Comparison of ENCODE assay signal across 8 cellular contexts in genomic region chr14:91980157-91980556, GRCh38. TPM values are rescaled to one million over a fixed set of nuclear protein-coding genes. Genes with fewer than 3 reads are reported as not detected.
DNase-seq lines count a peak whose midpoint lies in the region; ATAC-seq, FAIRE-seq and TF ChIP-seq lines count a peak whose summit lies in the region.

No MANE protein-coding gene starts in this region.

- H3K27me3 Mint-ChIP-seq in naive thymus-derived CD8-positive, alpha-beta T cell, result no peaks in the 10 kb centered on the region

- TF ChIP-seq CTCF in right atrium auricular region (IDR thresholded peaks at IDR 0.05), result no peak
- TF ChIP-seq CTCF in GM12878 (IDR thresholded peaks at IDR 0.05 in 2 of 3, conservative IDR thresholded peaks at IDR 0.05 in 1 of 3; ENCODE audit: control insufficient read depth in 2 of 3, extremely low read depth in 1 of 3, insufficient read depth in 1 of 3, low read depth in 3 of 3, low read length in 3 of 3), result no peak
- TF ChIP-seq CTCF in retinal pigment epithelial cell (conservative IDR thresholded peaks at IDR 0.05; ENCODE audit: low read depth, low read length), result no peak
- no peak for TF ChIP-seq CTCF in ovary (IDR thresholded peaks at IDR 0.05)

- TF ChIP-seq EP300 in GM12878 (IDR thresholded peaks at IDR 0.05; ENCODE audit: borderline replicate concordance in 1 of 2, control insufficient read depth in 1 of 2, low read depth in 2 of 2, low read length in 2 of 2), result peak in 1 of 2 experiments; percentile 55; a peak in 1 of 4 replicates
- no peak for TF ChIP-seq EP300 in ovary (IDR thresholded peaks at IDR 0.05)

- no peak overlapping the region for H3K4me3 Mint-ChIP-seq in naive thymus-derived CD8-positive, alpha-beta T cell

- H3K27ac ChIP-seq in right atrium auricular region (no peak overlapping the region), GM12878 (ENCODE audit: control insufficient read depth, insufficient read depth) (no peak overlapping the region), ovary (no peak overlapping the region)

- SMC1A ChIA-PET in GM12878 (lab: Charles Lee; ENCODE audit: uncharacterized antibody, unreplicated experiment), result no interaction called here

- ATAC-seq in left ventricle myocardium superior (peak; percentile 35), HG03469 (IDR thresholded peaks at IDR 0.05; ENCODE audit: unreplicated experiment) (peak; percentile 84), GM12878 (peak; percentile 81)
- no peak for ATAC-seq in naive thymus-derived CD8-positive, alpha-beta T cell

- H4K20me1 ChIP-seq in GM12878 (ENCODE audit: control insufficient read depth, insufficient read depth), result no peaks in the 10 kb centered on the region

- no peaks in the 10 kb centered on the region for H3K79me2 ChIP-seq in GM12878 (ENCODE audit: control insufficient read depth, insufficient read depth, low read length)

- H3K9me3 ChIP-seq in right atrium auricular region, result no peaks in the 10 kb centered on the region
- H3K9me3 ChIP-seq in GM12878 (replicated peaks; ENCODE audit: control insufficient read depth, insufficient read depth, low read length), result no peaks in the 10 kb centered on the region
- H3K9me3 ChIP-seq in ovary, result no peaks in the 10 kb centered on the region

- in situ Hi-C loops in GM12878 (cut with MboI), result no loop called here

- H3K9me3 Mint-ChIP-seq in naive thymus-derived CD8-positive, alpha-beta T cell, result no peaks in the 10 kb centered on the region

- H3K4me3 ChIP-seq in right atrium auricular region, result no peak overlapping the region
- no peak overlapping the region for H3K4me3 ChIP-seq in GM12878
- H3K4me3 ChIP-seq in retinal pigment epithelial cell (ENCODE audit: low read length), result no peak overlapping the region
- H3K4me3 ChIP-seq in ovary, result no peak overlapping the region

- H3K4me1 ChIP-seq in right atrium auricular region (peaks cover 0 to 10% of the 10 kb centered on the region in 2 donors), GM12878 (ENCODE audit: control insufficient read depth, insufficient read depth, low read length) (no peaks in the 10 kb centered on the region), ovary (ENCODE audit: insufficient read depth) (no peaks in the 10 kb centered on the region)

- peaks cover 8 to 80% (median 31%) of the 10 kb centered on the region in 3 donors for H3K36me3 Mint-ChIP-seq in naive thymus-derived CD8-positive, alpha-beta T cell

- BruUV-seq in GM12878 (replicated peaks; lab: Mats Ljungman, UMichigan), result no TSS peak

- peak; percentile 65 for FAIRE-seq in GM12878 (lab: Jason Lieb, UNC)

- no peak overlapping the region for H3K4me2 ChIP-seq in GM12878 (ENCODE audit: control insufficient read depth, insufficient read depth)

- intact Hi-C loops in left ventricle myocardium superior (cut with micrococcal nuclease), result no loop called here
- intact Hi-C loops in GM12878 (cut with micrococcal nuclease; ENCODE audit: unreplicated experiment), result no loop called here
- intact Hi-C loops in ovary (cut with DNase I), result no loop called here

- CTCF ChIA-PET in GM12878 (lab: Yijun Ruan, JAX), result interaction anchor here (1.1 kb wide), 1 partner anchor 15 kb away, joined by 3 read pairs; no protein-coding TSS in a partner anchor

- TF ChIP-seq POLR2A in GM12878 (IDR thresholded peaks at IDR 0.05; ENCODE audit: low read depth, low read length) (no peak), ovary (IDR thresholded peaks at IDR 0.05) (no peak)

- peaks cover 6 to 12% (median 8%) of the 10 kb centered on the region in 4 donors for H3K4me1 Mint-ChIP-seq in naive thymus-derived CD8-positive, alpha-beta T cell

- no peak for TF ChIP-seq RAD21 in GM12878 (IDR thresholded peaks at IDR 0.05; ENCODE audit: insufficient read depth, low read depth, low read length)

- RAD21 ChIA-PET in GM12878 (lab: Charles Lee; ENCODE audit: unreplicated experiment), result no interaction called here

- POLR2A ChIA-PET in GM12878 (lab: Charles Lee), result no interaction called here
- POLR2A ChIA-PET in naive thymus-derived CD8-positive, alpha-beta T cell (lab: Charles Lee), result no interaction called here

- H3K27me3 ChIP-seq in right atrium auricular region (no peaks in the 10 kb centered on the region), GM12878 (replicated peaks in 1 of 2; ENCODE audit: control insufficient read depth in 2 of 2, insufficient read depth in 2 of 2, low read length in 1 of 2) (no peaks in the 10 kb centered on the region), ovary (no peaks in the 10 kb centered on the region)

- no peak for DNase-seq in left ventricle myocardium superior
- DNase-seq in right atrium auricular region (ENCODE audit: low spot score), result no peak
- peak; percentile 16 for DNase-seq in GM12878 (ENCODE audit: low read depth, low spot score)
- peak; percentile 87 for DNase-seq in retinal pigment epithelial cell (ENCODE audit: low read depth)
- DNase-seq in ovary, result no peak
- DNase-seq in naive thymus-derived CD8-positive, alpha-beta T cell, result no peak
- DNase-seq in NCI-H748 (lab: John Stamatoyannopoulos, UW; ENCODE audit: unreplicated experiment), result no peak

- H3K9ac ChIP-seq in GM12878 (ENCODE audit: control insufficient read depth, insufficient read depth, low read length), result no peak overlapping the region

- H2AFZ ChIP-seq in GM12878 (ENCODE audit: control insufficient read depth, low read depth, low read length), result no peak overlapping the region

- H3K27ac Mint-ChIP-seq in naive thymus-derived CD8-positive, alpha-beta T cell, result peak overlapping the region in 4 of 10 donors; percentile 5 to 62 (median 34)

- H3K36me3 ChIP-seq in right atrium auricular region, result peaks cover 6% of the 10 kb centered on the region
- H3K36me3 ChIP-seq in GM12878 (ENCODE audit: control insufficient read depth in 2 of 2, insufficient read depth in 2 of 2, low read length in 1 of 2), result peaks cover 0 to 4% of the 10 kb centered on the region in 2 experiments; a peak in 1 of 4 replicates
- no peaks in the 10 kb centered on the region for H3K36me3 ChIP-seq in ovary

TF ChIP-seq in GM12878, 131 proteins besides CTCF, POLR2A, EP300 and RAD21 (continues in another document):
- TF ChIP-seq FOXM1 (IDR thresholded peaks at IDR 0.05; ENCODE audit: low read depth, low read length) (peak; percentile 71; the same call in 1 of the 2 replicates), MEF2A (IDR thresholded peaks at IDR 0.05; ENCODE audit: insufficient read depth, low read depth, low read length) (no peak), NFXL1 (IDR thresholded peaks at IDR 0.05; ENCODE audit: borderline replicate concordance) (no peak), EGR1 (IDR thresholded peaks at IDR 0.05; ENCODE audit: borderline replicate concordance in 1 of 2, low read depth in 2 of 2, low read length in 2 of 2) (no peak), SREBF1 (IDR thresholded peaks at IDR 0.05; ENCODE audit: low read length) (no peak), FOXK2 (IDR thresholded peaks at IDR 0.05) (no peak), CEBPB (IDR thresholded peaks at IDR 0.05; ENCODE audit: borderline replicate concordance in 1 of 2, low read depth in 2 of 2, low read length in 2 of 2) (no peak), RUNX3 (IDR thresholded peaks at IDR 0.05; ENCODE audit: low read length) (peak; percentile 23; the same call in 1 of the 2 replicates)

RNA-seq across cellular contexts. Expression of gene FBLN5, which starts 32.7 kb away (rescaled TPM):
- 61.7 TPM for total RNA-seq in left ventricle myocardium superior
- total RNA-seq in right atrium auricular region, result 100 to 1,000 TPM; 125 to 132 TPM
- total RNA-seq in GM12878 (2013; cell fraction: nucleolus; rRNA removed), result not detected in 2 replicates
- total RNA-seq in GM12878 (2014; rRNA removed), result 0.05 and 0.45 TPM in 2 replicates
- total RNA-seq in GM12878 (2014; rRNA removed; fragmentation: Illumina TruSeq; extraction: Trizol), result 0.13 and 0.14 TPM in 2 replicates
- 0.28 and 0.64 TPM in 2 replicates for total RNA-seq in GM12878 (2021)
- 0.17 TPM for polyA plus RNA-seq in GM12878 (2011; ENCODE audit: low read depth)
- 0.43 and 0.64 TPM in 2 replicates for polyA plus RNA-seq in GM12878 (2011; rRNA removed)
- polyA plus RNA-seq in GM12878 (2011; cell fraction: cytosol; rRNA removed), result 0.48 TPM in 2 replicates
- 0.28 and 0.45 TPM in 2 replicates for polyA plus RNA-seq in GM12878 (2011; cell fraction: nucleus; rRNA removed)
- polyA plus RNA-seq in GM12878 (2012), result 0.22 and 0.37 TPM in 2 replicates
- polyA plus RNA-seq in GM12878 (2014; fragmentation: Illumina TruSeq; extraction: Trizol), result 0.16 and 0.22 TPM in 2 replicates
- under 1 TPM; 0.03 to 0.13 TPM for polyA plus RNA-seq in GM12878 (2014; fragmentation: Nextera tagmentation; extraction: Ambion mirVana)
- polyA plus RNA-seq in GM12878 (2014; rRNA removed), result 0.11 and 0.26 TPM in 2 replicates
- polyA plus RNA-seq in GM12878 (2016; fragmentation: Nextera tagmentation; extraction: Ambion mirVana), result under 1 TPM; 0.23 to 0.29 TPM
- 0.10 and 0.15 TPM in 2 replicates for polyA minus RNA-seq in GM12878 (2011; rRNA and poly(A)+ RNA removed)
- polyA minus RNA-seq in GM12878 (2011; cell fraction: cytosol; rRNA and poly(A)+ RNA removed), result not detected in 2 replicates
- polyA minus RNA-seq in GM12878 (2011; cell fraction: nucleus; rRNA and poly(A)+ RNA removed), result 0.36 and 0.57 TPM in 2 replicates
- 100 to 1,000 TPM in 4 of 7 donors, 10 to 100 TPM in 3; 39.2 to 187 (median 137) TPM for total RNA-seq in ovary
- polyA plus RNA-seq in ovary, result 100 to 1,000 TPM in 1 of 2 donors, 10 to 100 TPM in 1; 90.7 to 353 TPM
- 1 to 10 TPM; 7.2 to 8.1 TPM for total RNA-seq in naive thymus-derived CD8-positive, alpha-beta T cell
- polyA plus RNA-seq in naive thymus-derived CD8-positive, alpha-beta T cell, result 10 to 100 TPM; 21.2 to 37.7 (median 25.3) TPM

RNA-seq across cellular contexts. Expression of gene TRIP11, which starts 59.7 kb away (rescaled TPM):
- total RNA-seq in left ventricle myocardium superior, result 54.3 TPM
- total RNA-seq in right atrium auricular region, result 10 to 100 TPM; 25.7 to 26.1 TPM
- 66.2 and 80.1 TPM in 2 replicates for total RNA-seq in GM12878 (2013; cell fraction: nucleolus; rRNA removed)
- total RNA-seq in GM12878 (2014; rRNA removed), result 12.8 and 17.2 TPM in 2 replicates
- total RNA-seq in GM12878 (2014; rRNA removed; fragmentation: Illumina TruSeq; extraction: Trizol), result 21.8 and 22.3 TPM in 2 replicates
- total RNA-seq in GM12878 (2021), result 30.5 and 33.7 TPM in 2 replicates
- polyA plus RNA-seq in GM12878 (2011; ENCODE audit: low read depth), result 3.8 TPM
- polyA plus RNA-seq in GM12878 (2011; rRNA removed), result 17.5 and 23.4 TPM in 2 replicates
- 6.3 and 7.0 TPM in 2 replicates for polyA plus RNA-seq in GM12878 (2011; cell fraction: cytosol; rRNA removed)
- polyA plus RNA-seq in GM12878 (2011; cell fraction: nucleus; rRNA removed), result 10.2 and 16.4 TPM in 2 replicates
- polyA plus RNA-seq in GM12878 (2012), result 9.4 and 10.4 TPM in 2 replicates
- 14.8 and 18.8 TPM in 2 replicates for polyA plus RNA-seq in GM12878 (2014; fragmentation: Illumina TruSeq; extraction: Trizol)
- 10 to 100 TPM in 1 of 2 experiments, 1 to 10 TPM in 1; 7.1 to 32.0 TPM for polyA plus RNA-seq in GM12878 (2014; fragmentation: Nextera tagmentation; extraction: Ambion mirVana)
- polyA plus RNA-seq in GM12878 (2014; rRNA removed), result 5.2 and 5.3 TPM in 2 replicates
- polyA plus RNA-seq in GM12878 (2016; fragmentation: Nextera tagmentation; extraction: Ambion mirVana), result 10 to 100 TPM; 43.1 to 46.1 TPM
- polyA minus RNA-seq in GM12878 (2011; rRNA and poly(A)+ RNA removed), result 63.1 and 64.3 TPM in 2 replicates
- polyA minus RNA-seq in GM12878 (2011; cell fraction: cytosol; rRNA and poly(A)+ RNA removed), result 11.3 and 19.6 TPM in 2 replicates
- 29.5 and 41.3 TPM in 2 replicates for polyA minus RNA-seq in GM12878 (2011; cell fraction: nucleus; rRNA and poly(A)+ RNA removed)
- total RNA-seq in ovary, result 10 to 100 TPM; 19.3 to 63.8 (median 51.3) TPM
- polyA plus RNA-seq in ovary, result 10 to 100 TPM in 1 of 2 donors, 1 to 10 TPM in 1; 7.3 to 13.3 TPM
- 10 to 100 TPM; 70.8 to 76.3 TPM for total RNA-seq in naive thymus-derived CD8-positive, alpha-beta T cell
- polyA plus RNA-seq in naive thymus-derived CD8-positive, alpha-beta T cell, result 10 to 100 TPM; 31.4 to 57.6 (median 50.8) TPM

Comparison
In these comparisons a context has a peak if more than half of its experiments do, and no peak if none do; other contexts are left out.
1. ATAC-seq: peak in left ventricle myocardium superior (single experiment), HG03469 (single experiment) and GM12878 (single experiment); none in naive thymus-derived CD8-positive, alpha-beta T cell (0 of 2).
2. DNase-seq: peak in GM12878 (single experiment) and retinal pigment epithelial cell (single experiment); none in left ventricle myocardium superior (single experiment), right atrium auricular region (single experiment), ovary (0 of 5), naive thymus-derived CD8-positive, alpha-beta T cell (0 of 10) and NCI-H748 (single experiment).
3. RNA of gene FBLN5, which starts 32.7 kb away (total RNA-seq): 39.2 to 187 TPM in ovary, 125 to 132 TPM in right atrium auricular region, 61.7 TPM in left ventricle myocardium superior (single experiment) and 7.2 to 8.1 TPM in naive thymus-derived CD8-positive, alpha-beta T cell; 0.05 to 0.64 TPM in GM12878; every median in the first group is over 4 times any median in the second.